ENCODE assay signal across 8 cellular contexts in the genomic region with DNA sequence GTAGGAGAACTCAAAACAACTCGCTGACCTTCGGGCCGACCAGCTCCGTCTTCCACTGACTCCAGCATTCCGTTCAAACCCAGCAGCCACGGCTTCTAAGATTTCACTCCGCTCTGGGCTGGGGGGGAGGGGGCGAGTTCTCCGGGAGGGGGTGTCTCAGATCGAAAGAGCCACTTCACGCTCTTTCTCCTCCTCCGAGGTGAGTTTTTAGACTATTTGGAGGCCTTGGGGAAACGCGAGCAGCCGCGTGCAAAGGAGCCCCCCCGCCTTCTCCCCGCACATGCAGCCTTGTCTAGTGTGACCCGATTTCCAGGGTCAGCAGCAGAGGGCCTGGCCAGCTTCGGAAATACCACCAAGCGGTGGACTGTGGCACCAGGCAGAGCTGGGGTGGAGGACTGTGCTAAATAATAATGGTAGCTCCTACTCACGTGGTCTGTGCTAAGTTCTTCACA.
DNase-seq lines count a peak whose midpoint lies in the region; ATAC-seq and TF ChIP-seq lines count a peak whose summit lies in the region.

No MANE protein-coding gene starts in this region.

- intact Hi-C loops in mucosa of descending colon (cut with DNase I, micrococcal nuclease): no loop called here

- H3K4me1 ChIP-seq in mucosa of descending colon (ENCODE audit: low read depth): no peaks in the 10 kb centered on the region

- no peak for TF ChIP-seq POLR2A in GM18505 (IDR thresholded peaks at IDR 0.05; ENCODE audit: borderline replicate concordance, extremely low read depth, insufficient read depth, insufficient read length)

- H3K9me3 ChIP-seq in mucosa of descending colon: no peaks in the 10 kb centered on the region

- ATAC-seq in mucosa of descending colon: no peak
- no peak for ATAC-seq in HG02870 (IDR thresholded peaks at IDR 0.05; ENCODE audit: unreplicated experiment)
- no peak for ATAC-seq in GM21737 (IDR thresholded peaks at IDR 0.05; ENCODE audit: unreplicated experiment)
- no peak for ATAC-seq in GM18505 (IDR thresholded peaks at IDR 0.05; ENCODE audit: unreplicated experiment)

- TF ChIP-seq CTCF in GM12864 (IDR thresholded peaks at IDR 0.05; ENCODE audit: low read depth, low read length, missing control alignments): no peak
- TF ChIP-seq CTCF in choroid plexus epithelial cell (conservative IDR thresholded peaks at IDR 0.05; ENCODE audit: low read depth, low read length): peak; percentile 12
- no peak for TF ChIP-seq CTCF in mucosa of descending colon (IDR thresholded peaks at IDR 0.05)

- peak overlapping the region; percentile 59 for H3K4me3 ChIP-seq in GM12864 (ENCODE audit: low read depth, low read length)
- peak overlapping the region; percentile 60 for H3K4me3 ChIP-seq in choroid plexus epithelial cell (ENCODE audit: low read depth, low read length)
- no peak overlapping the region for H3K4me3 ChIP-seq in mucosa of descending colon

- DNase-seq in GM12864 (ENCODE audit: low read depth) (no peak), OCI-M1 (lab: John Stamatoyannopoulos, UW) (peak; percentile 65), choroid plexus epithelial cell (ENCODE audit: low read depth) (peak; percentile 64), mucosa of descending colon (peak; percentile 36 to 61 (median 56)), epidermal melanocyte (ENCODE audit: insufficient read length, low spot score) (no peak)

- no peaks in the 10 kb centered on the region for H3K36me3 ChIP-seq in mucosa of descending colon (ENCODE audit: low read depth)

Comparison
In these comparisons a context has a peak if more than half of its experiments do, and no peak if none do; other contexts are left out.
1. DNase-seq: peak in OCI-M1 (single experiment), choroid plexus epithelial cell (single experiment) and mucosa of descending colon (3 of 3); none in GM12864 (single experiment) and epidermal melanocyte (single experiment).